ENCODE assay signal across 8 cellular contexts in the genomic region with DNA sequence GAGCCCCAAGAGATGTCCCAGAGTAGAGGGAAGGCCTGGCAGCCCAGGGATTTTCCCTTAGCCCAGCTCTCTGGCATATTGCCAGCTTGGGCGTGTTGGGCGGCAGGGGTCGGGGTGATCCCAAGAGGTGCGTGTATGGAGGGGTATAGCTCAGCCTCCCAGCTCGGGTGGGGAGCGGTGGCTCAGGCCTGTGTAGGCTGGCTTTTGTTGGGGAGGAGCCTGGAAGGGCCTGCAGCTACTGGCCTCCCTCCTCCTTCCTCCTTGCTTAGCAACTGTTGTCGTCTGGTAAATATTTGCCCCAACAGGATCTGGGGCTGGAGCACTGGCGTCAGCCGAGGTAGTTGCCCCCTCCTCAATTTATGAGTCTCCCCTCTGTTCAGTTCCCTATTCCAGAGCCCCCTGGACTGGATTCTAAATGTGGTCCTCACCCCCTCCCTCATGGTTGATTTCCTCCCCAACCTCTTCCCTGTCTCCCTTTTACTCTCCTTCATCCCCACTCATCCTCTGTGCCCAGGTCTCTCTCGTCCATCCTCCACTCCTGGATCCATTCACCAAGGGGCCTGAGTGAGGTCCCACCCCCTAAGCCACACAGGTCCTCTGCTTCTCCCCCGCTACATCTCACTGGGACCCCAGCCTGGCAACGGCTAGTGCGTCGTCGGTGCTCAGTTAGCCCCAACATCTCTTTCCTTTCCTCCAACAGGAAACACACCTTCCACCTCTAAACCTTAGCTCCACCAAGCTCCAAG. TPM values are rescaled to one million over a fixed set of nuclear protein-coding genes. Genes with fewer than 3 reads are reported as not detected.
DNase-seq lines count a peak whose midpoint lies in the region; ATAC-seq and TF ChIP-seq lines count a peak whose summit lies in the region.

No MANE protein-coding gene starts in this region.

- H3K9me2 ChIP-seq in OCI-LY7 (ENCODE audit: insufficient read depth, low read length), result no peaks in the 10 kb centered on the region

- H3K9me3 ChIP-seq in lower lobe of right lung, result no peaks in the 10 kb centered on the region
- no peaks in the 10 kb centered on the region for H3K9me3 ChIP-seq in thymus (ENCODE audit: control insufficient read depth)
- no peaks in the 10 kb centered on the region for H3K9me3 ChIP-seq in OCI-LY7 (ENCODE audit: low read length)

- H3K9me3 Mint-ChIP-seq in CD14-positive monocyte, result peaks cover 0 to 33% (median 15%) of the 10 kb centered on the region in 7 donors
- H3K9me3 Mint-ChIP-seq in HFFc6, result no peaks in the 10 kb centered on the region

- H3K27ac Mint-ChIP-seq in CD14-positive monocyte (peak overlapping the region in 6 of 7 donors; percentile 84 to 98 (median 96)), HFFc6 (peak overlapping the region; percentile 99)

- BruUV-seq in OCI-LY7 (replicated peaks; lab: Mats Ljungman, UMichigan), result no TSS peak

- H4K20me1 ChIP-seq in OCI-LY7 (ENCODE audit: insufficient read depth, low read length), result no peaks in the 10 kb centered on the region

- H3K4me3 Mint-ChIP-seq in CD14-positive monocyte (peak overlapping the region in 1 of 2 donors; percentile 90), HFFc6 (peak overlapping the region; percentile 82)

- no peaks in the 10 kb centered on the region for H3K79me2 ChIP-seq in OCI-LY7 (ENCODE audit: insufficient read depth, low read depth, low read length)

- peaks cover 65% of the 10 kb centered on the region for H3K4me1 ChIP-seq in lower lobe of right lung
- no peaks in the 10 kb centered on the region for H3K4me1 ChIP-seq in thymus (ENCODE audit: control insufficient read depth, insufficient read depth, low read length)
- peaks cover 11% of the 10 kb centered on the region for H3K4me1 ChIP-seq in OCI-LY7 (ENCODE audit: insufficient read depth, low read length, poor library complexity, severe bottlenecking)

- DNase-seq in CD14-positive monocyte (ENCODE audit: low spot score) (peak; percentile 81), HFFc6 (peak; percentile 93), T-helper 1 cell (peak; percentile 30 to 64 (median 60)), dedifferentiated amniotic fluid mesenchymal stem cell (ENCODE audit: extremely low spot score) (peak; percentile 94), lower lobe of right lung (peak; percentile 85), OCI-LY7 (ENCODE audit: low spot score) (no peak), GM19240 (ENCODE audit: insufficient read length, low spot score) (no peak)

- TF ChIP-seq CTCF in CD14-positive monocyte (IDR thresholded peaks at IDR 0.05), result no peak
- no peak for TF ChIP-seq CTCF in HFFc6 (IDR thresholded peaks at IDR 0.05)
- no peak for TF ChIP-seq CTCF in lower lobe of right lung (IDR thresholded peaks at IDR 0.05)
- no peak for TF ChIP-seq CTCF in OCI-LY7 (conservative IDR thresholded peaks at IDR 0.05; ENCODE audit: low read length)

- H3K4me2 ChIP-seq in OCI-LY7 (ENCODE audit: low read length), result no peak overlapping the region

- peaks cover 15 to 19% of the 10 kb centered on the region in 2 donors for H3K36me3 Mint-ChIP-seq in CD14-positive monocyte
- no peaks in the 10 kb centered on the region for H3K36me3 Mint-ChIP-seq in HFFc6 (ENCODE audit: low read depth)

- intact Hi-C loops in CD14-positive monocyte (cut with micrococcal nuclease) (no loop called here), lower lobe of right lung (cut with DNase I) (no loop called here), OCI-LY7 (cut with micrococcal nuclease; ENCODE audit: unreplicated experiment) (no loop called here)

- H3K4me1 Mint-ChIP-seq in CD14-positive monocyte (peaks cover 43% of the 10 kb centered on the region), HFFc6 (ENCODE audit: low read depth) (peaks cover 86% of the 10 kb centered on the region)

- ATAC-seq in lower lobe of right lung, result peak; percentile 79 to 81

- WGBS in thymus, result 56% methylated on average over 15 of the region's 15 CpGs

- H2AFZ ChIP-seq in OCI-LY7 (ENCODE audit: low read length), result no peak overlapping the region

- no peak overlapping the region for H3K4me3 ChIP-seq in lower lobe of right lung
- H3K4me3 ChIP-seq in thymus (ENCODE audit: low read length), result no peak overlapping the region
- no peak overlapping the region for H3K4me3 ChIP-seq in OCI-LY7 (ENCODE audit: low read depth, low read length, poor library complexity, severe bottlenecking)

- H3K27ac ChIP-seq in lower lobe of right lung, result peak overlapping the region; percentile 98
- peak overlapping the region; percentile 68 for H3K27ac ChIP-seq in thymus (ENCODE audit: low read depth)
- no peak overlapping the region for H3K27ac ChIP-seq in OCI-LY7 (ENCODE audit: low read depth, low read length, poor library complexity, severe bottlenecking)

- peaks cover 96 to 100% (median 97%) of the 10 kb centered on the region in 3 donors for H3K27me3 Mint-ChIP-seq in CD14-positive monocyte (ENCODE audit: low read depth in 3 of 3)
- peaks cover 5% of the 10 kb centered on the region; the same call in 1 of the 2 replicates for H3K27me3 Mint-ChIP-seq in HFFc6 (ENCODE audit: insufficient read depth)

- CTCF ChIA-PET in OCI-LY7 (lab: Charles Lee; ENCODE audit: unreplicated experiment), result interaction anchor here (1.7 kb wide), 1 partner anchor 24 kb away, joined by 3 read pairs; no protein-coding TSS in a partner anchor

- H3K36me3 ChIP-seq in lower lobe of right lung, result no peaks in the 10 kb centered on the region
- no peaks in the 10 kb centered on the region for H3K36me3 ChIP-seq in thymus (ENCODE audit: control insufficient read depth, insufficient read depth)
- H3K36me3 ChIP-seq in OCI-LY7 (ENCODE audit: insufficient read depth, low read length), result no peaks in the 10 kb centered on the region

- POLR2A ChIA-PET in OCI-LY7 (lab: Charles Lee), result no interaction called here

- H3K27me3 ChIP-seq in lower lobe of right lung (ENCODE audit: low read depth) (no peaks in the 10 kb centered on the region), thymus (ENCODE audit: control insufficient read depth, insufficient read depth) (peaks cover 3% of the 10 kb centered on the region)

RNA-seq across cellular contexts. Expression of a gene that starts 10.3 kb away (rescaled TPM):
- polyA plus RNA-seq in CD14-positive monocyte (10 to 100 TPM; 16.5 to 24.7 TPM), thymus (68.3 TPM)
- total RNA-seq in HFFc6 (2021; fragmentation: NEBNext Ultra II Directional; extraction: Animal tissue kit (Norgen Biotek cat#: 25700)), result 1,000 to 10,000 TPM; 1,238 to 1,664 (median 1,535) TPM
- total RNA-seq in lower lobe of right lung (235 TPM), OCI-LY7 (2022) (5.0 and 6.5 TPM in 2 replicates)
- 12.9 and 14.3 TPM in 2 replicates for total RNA-seq in OCI-LY7 (2014; rRNA removed; shearing (Covaris generic))

RNA-seq across cellular contexts. Expression of a gene that starts 22.0 kb away (rescaled TPM):
- polyA plus RNA-seq in CD14-positive monocyte, result not detected
- total RNA-seq in HFFc6 (2021; fragmentation: NEBNext Ultra II Directional; extraction: Animal tissue kit (Norgen Biotek cat#: 25700)), result 1 to 10 TPM; 1.4 to 3.1 (median 2.2) TPM
- total RNA-seq in lower lobe of right lung, result 0.74 TPM
- 0.55 TPM for polyA plus RNA-seq in thymus
- total RNA-seq in OCI-LY7 (2014; rRNA removed; shearing (Covaris generic)), result 4.5 and 5.3 TPM in 2 replicates
- total RNA-seq in OCI-LY7 (2022), result 5.3 and 5.5 TPM in 2 replicates

RNA-seq across cellular contexts. Expression of a gene that starts 43.3 kb away (rescaled TPM):
- polyA plus RNA-seq in CD14-positive monocyte (not detected), thymus (43.1 TPM)
- total RNA-seq in HFFc6 (2021; fragmentation: NEBNext Ultra II Directional; extraction: Animal tissue kit (Norgen Biotek cat#: 25700)), result not detected
- total RNA-seq in lower lobe of right lung (58.0 TPM), OCI-LY7 (2022) (0.48 TPM in 1 of 2 replicates, not detected in the other)
- not detected in 2 replicates for total RNA-seq in OCI-LY7 (2014; rRNA removed; shearing (Covaris generic))

RNA-seq across cellular contexts. Expression of a gene that starts 49.1 kb away (rescaled TPM):
- polyA plus RNA-seq in CD14-positive monocyte, result 100 to 1,000 TPM in 1 of 2 donors, 10 to 100 TPM in 1; 72.3 to 121 TPM
- total RNA-seq in HFFc6 (2021; fragmentation: NEBNext Ultra II Directional; extraction: Animal tissue kit (Norgen Biotek cat#: 25700)), result 1 to 10 TPM in 2 of 6 experiments, under 1 TPM in 4; 0.71 to 1.1 (median 0.83) TPM
- total RNA-seq in lower lobe of right lung, result 28.9 TPM
- 14.8 TPM for polyA plus RNA-seq in thymus
- 77.8 and 81.2 TPM in 2 replicates for total RNA-seq in OCI-LY7 (2014; rRNA removed; shearing (Covaris generic))
- 196 and 205 TPM in 2 replicates for total RNA-seq in OCI-LY7 (2022)

RNA-seq across cellular contexts. Expression of a gene that starts 49.7 kb away (rescaled TPM):
- polyA plus RNA-seq in CD14-positive monocyte (100 to 1,000 TPM; 210 to 227 TPM), thymus (82.2 TPM)
- 10 to 100 TPM; 48.5 to 73.6 (median 62.5) TPM for total RNA-seq in HFFc6 (2021; fragmentation: NEBNext Ultra II Directional; extraction: Animal tissue kit (Norgen Biotek cat#: 25700))
- total RNA-seq in lower lobe of right lung (66.5 TPM), OCI-LY7 (2022) (52.1 and 55.2 TPM in 2 replicates)
- 71.3 and 103 TPM in 2 replicates for total RNA-seq in OCI-LY7 (2014; rRNA removed; shearing (Covaris generic))

Comparison
In these comparisons a context has a peak if more than half of its experiments do, and no peak if none do; other contexts are left out.
1. DNase-seq: peak in CD14-positive monocyte (single experiment), HFFc6 (single experiment), T-helper 1 cell (5 of 5), dedifferentiated amniotic fluid mesenchymal stem cell (single experiment) and lower lobe of right lung (single experiment); none in OCI-LY7 (single experiment) and GM19240 (single experiment).
2. RNA of a gene that starts 10.3 kb away (total RNA-seq): 1,238 to 1,664 TPM in HFFc6 and 235 TPM in lower lobe of right lung (single experiment); 5.0 to 14.3 TPM in OCI-LY7; every median in the first group is over 10 times any median in the second.
3. RNA of a gene that starts 43.3 kb away (total RNA-seq): 58.0 TPM in lower lobe of right lung (single experiment); 0.48 TPM in OCI-LY7 and not detected in HFFc6; every median in the first group is over 10 times any median in the second.